28 cellular contexts compared by ENCODE assay signal in genomic region chr10:74674892-74675291, GRCh38.
"Had no signal": no experiment of that assay in that cellular context is flagged by ENCODE, and none has a peak within 500 bp of the region (broad histone marks: within the 10 kb centered on the region; RNA-seq: fewer than 3 reads in every experiment).

No MANE protein-coding gene starts in this region.

- H3K27me3 ChIP-seq: ascending aorta, body of pancreas, SJSA1 had no signal

- H3K27me3 Mint-ChIP-seq: activated naive CD8-positive, alpha-beta T cell treated with anti-CD3 and anti-CD28 coated beads, Interleukin-2, amount 50 U/mL, for 24 hours; T-helper 17 cell had no signal

- H3K4me3 Mint-ChIP-seq: activated CD8-positive, alpha-beta T cell treated with anti-CD3 and anti-CD28 coated beads, Interleukin-2, amount 10 ng/mL, durations not matched to agents 7 days and 5 days; activated naive CD8-positive, alpha-beta T cell treated with anti-CD3 and anti-CD28 coated beads, Interleukin-2, amount 50 U/mL, for 24 hours; T-helper 17 cell; WTC11 had no signal

- H3K4me1 Mint-ChIP-seq: activated naive CD8-positive, alpha-beta T cell treated with anti-CD3 and anti-CD28 coated beads, Interleukin-2, amount 50 U/mL, for 24 hours had no signal

- DNase-seq: activated CD4-positive, alpha-beta T cell treated with anti-CD3 and anti-CD28 coated beads for 48 hours; activated CD4-positive, alpha-beta T cell treated with anti-CD3 and anti-CD28 coated beads, Interleukin-2, amount 50 U/mL, for 4 hours; activated CD4-positive, CD25-positive, alpha-beta regulatory T cell treated with anti-CD3 and anti-CD28 coated beads, Interleukin-2, amount 50 U/mL, for 72 hours; activated CD8-positive, alpha-beta memory T cell treated with anti-CD3 and anti-CD28 coated beads, Interleukin-2, amount 50 U/mL, for 48 hours; activated CD8-positive, alpha-beta T cell treated with anti-CD3 and anti-CD28 coated beads, Interleukin-2, amount 10 ng/mL, durations not matched to agents 7 days and 5 days; activated naive CD4-positive, alpha-beta T cell treated with anti-CD3 and anti-CD28 coated beads, Interleukin-2, amount 50 U/mL, for 16 hours; activated naive CD8-positive, alpha-beta T cell treated with anti-CD3 and anti-CD28 coated beads, Interleukin-2, amount 50 U/mL, for 24 hours; activated T-cell treated with anti-CD3 and anti-CD28 coated beads, Interleukin-2, amount 50 U/mL, for 1 hour; amniotic stem cell; body of pancreas; central memory CD4-positive, alpha-beta T cell; NCI-H1092; NCI-H1694; NCI-H2029; NCI-H2107; NCI-H2171 treated with DMSO at 0.1 percent for 48 hours; NCI-H510A treated with DMSO at 0.1 percent for 48 hours; NK-92 treated with Interleukin-12 subunit alpha and Interleukin-12 subunit beta, amount 100 ng/mL, for 24 hours; PC-3; SHP77; T-helper 17 cell; T-helper 9 cell had no signal

- H3K27ac ChIP-seq: ascending aorta, body of pancreas, SJSA1 had no signal

- H3K9me3 ChIP-seq: ascending aorta, body of pancreas, SJSA1 had no signal

- H3K36me3 Mint-ChIP-seq: WTC11 had no signal

- ATAC-seq: activated CD8-positive, alpha-beta T cell treated with anti-CD3 and anti-CD28 coated beads, Interleukin-2, amount 10 ng/mL, durations not matched to agents 7 days and 5 days; activated naive CD8-positive, alpha-beta T cell treated with anti-CD3 and anti-CD28 coated beads, Interleukin-2, amount 50 U/mL, for 24 hours; body of pancreas; PC-3; SK-N-SH treated with all-trans-retinoic acid at 6 μM for 48 hours; T-helper 17 cell; WTC11 had no signal

- H3K4me3 ChIP-seq: ascending aorta, body of pancreas, SJSA1 had no signal

- FAIRE-seq: bronchial epithelial cell, RCC 7860 had no signal

- H3K27ac Mint-ChIP-seq: activated CD8-positive, alpha-beta T cell treated with anti-CD3 and anti-CD28 coated beads, Interleukin-2, amount 10 ng/mL, durations not matched to agents 7 days and 5 days; activated naive CD8-positive, alpha-beta T cell treated with anti-CD3 and anti-CD28 coated beads, Interleukin-2, amount 50 U/mL, for 24 hours; T-helper 17 cell; WTC11 had no signal

- H3K9me3 Mint-ChIP-seq: activated naive CD8-positive, alpha-beta T cell treated with anti-CD3 and anti-CD28 coated beads, Interleukin-2, amount 50 U/mL, for 24 hours; WTC11 had no signal

- H3K4me1 ChIP-seq: ascending aorta, SJSA1 had no signal
